ENCODE assay signal across 1 cellular context in the genomic region with DNA sequence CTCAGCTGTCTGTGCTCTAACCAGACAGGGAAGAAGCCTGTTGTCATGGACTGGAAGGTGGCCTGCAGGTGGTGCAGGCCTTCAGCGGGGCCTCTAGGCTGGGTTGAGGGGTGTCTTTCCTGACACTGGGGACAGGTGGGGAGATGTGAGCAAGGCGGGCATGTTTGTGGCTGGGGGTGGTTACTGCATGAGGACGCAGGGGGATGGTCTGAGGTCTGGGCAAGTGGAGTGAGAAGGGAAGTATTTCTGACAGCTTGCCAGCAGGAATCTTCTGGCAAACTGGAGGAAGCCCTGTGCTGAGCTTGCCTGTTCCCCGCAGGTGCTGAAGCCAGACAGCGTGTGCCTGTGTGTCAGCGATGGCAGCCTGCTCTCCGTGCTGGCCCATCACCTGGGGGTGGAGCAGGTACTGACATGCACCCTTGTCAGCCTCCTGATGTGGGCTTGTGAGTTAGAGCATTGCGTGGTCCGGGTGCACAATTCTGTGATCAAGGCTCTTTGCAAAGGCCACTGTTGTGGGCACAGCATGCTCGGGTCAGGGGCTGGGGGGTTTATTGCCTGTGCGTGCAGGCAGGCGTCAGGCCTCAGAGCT.
TF ChIP-seq lines count a peak whose summit lies in the region.

No MANE protein-coding gene starts in this region.

TF ChIP-seq in H1, 55 proteins besides CTCF, POLR2A, EP300 and RAD21:
- TF ChIP-seq RXRA (IDR thresholded peaks at IDR 0.05; ENCODE audit: insufficient read depth, low read depth, low read length) (no peak), RFX5 (IDR thresholded peaks at IDR 0.05; ENCODE audit: borderline replicate concordance, low read depth, low read length) (no peak), TEAD4 (IDR thresholded peaks at IDR 0.05; ENCODE audit: low read depth, low read length) (no peak), SIN3A (conservative IDR thresholded peaks at IDR 0.05 in 1 of 2, IDR thresholded peaks at IDR 0.05 in 1 of 2; ENCODE audit: low read depth in 1 of 2, low read length in 2 of 2) (no peak), NRF1 (IDR thresholded peaks at IDR 0.05; ENCODE audit: low read depth, low read length) (no peak), CBX5 (IDR thresholded peaks at IDR 0.05; ENCODE audit: low read depth, low read length) (no peak), BCL11A (IDR thresholded peaks at IDR 0.05; ENCODE audit: low read depth in 2 of 2, low read length in 2 of 2) (no peak), ASH2L (IDR thresholded peaks at IDR 0.05; ENCODE audit: low read length) (no peak), CHD2 (IDR thresholded peaks at IDR 0.05; ENCODE audit: low read length) (no peak)
